In the genomic region with DNA sequence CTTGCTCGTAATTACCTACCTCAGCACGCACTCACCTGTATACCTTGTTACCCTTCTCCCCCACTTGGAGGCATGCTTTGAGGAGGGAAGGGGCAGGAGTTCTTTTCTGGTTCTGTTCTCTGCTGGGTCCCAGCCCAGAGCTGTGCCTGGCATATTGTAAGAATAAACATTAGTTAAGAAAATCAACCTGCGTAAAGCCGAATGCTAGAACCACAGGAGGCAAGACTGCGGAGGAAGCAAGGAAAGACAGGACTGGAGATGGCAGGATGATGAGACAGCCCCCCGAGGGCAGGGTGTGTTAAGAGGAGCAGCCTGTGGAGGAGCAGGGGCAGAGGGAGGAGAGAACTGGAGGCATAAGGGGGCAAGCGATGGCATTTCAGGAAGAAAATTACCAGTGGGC, we compare ENCODE assay signal across 26 cellular contexts. TPM values are rescaled to one million over a fixed set of nuclear protein-coding genes. Genes with fewer than 3 reads are reported as not detected.
A peak's percentile ranks its signal among the peaks of the same experiment; 100 is the strongest.
DNase-seq lines count a peak whose midpoint lies in the region; FAIRE-seq and TF ChIP-seq lines count a peak whose summit lies in the region.
"Had no signal": no experiment of that assay in that cellular context is flagged by ENCODE, and none has a peak within 500 bp of the region (broad histone marks: within the 10 kb centered on the region; RNA-seq: fewer than 3 reads in every experiment).

No MANE protein-coding gene starts in this region.

- no peak overlapping the region for H2BK5ac ChIP-seq in H1 (ENCODE audit: low read depth, low read length)

- no peak overlapping the region for H4K91ac ChIP-seq in H1 (replicated peaks; ENCODE audit: insufficient read length, low read length)

- no peak overlapping the region for H4K8ac ChIP-seq in H1 (ENCODE audit: extremely low read depth, insufficient read depth, low read length)

- TF ChIP-seq CTCF in H1 (IDR thresholded peaks at IDR 0.05; ENCODE audit: control extremely low read depth in 1 of 3, insufficient read depth in 1 of 3, low read depth in 1 of 3, low read length in 3 of 3), result no peak
- TF ChIP-seq CTCF in Peyer's patch (IDR thresholded peaks at IDR 0.05), result no peak

- peaks cover 2% of the 10 kb centered on the region for H3K4me1 Mint-ChIP-seq in activated T-helper 2 cell treated with anti-CD3 and anti-CD28 coated beads, Interferon-gamma antibody, Interleukin-2, Interleukin-4, amounts not matched to agents 10 μg/mL and 5 μg/mL and 100 μg/mL, durations not matched to agents 14 hours and 24 hours and 36 hours (ENCODE audit: low read depth)

- H3K9me3 ChIP-seq in HUES48 (ENCODE audit: control insufficient read depth, insufficient read depth, low read length) (peaks cover 10% of the 10 kb centered on the region; the same call in 1 of the 2 replicates), H1 (ENCODE audit: insufficient read depth in 2 of 2, low read depth in 1 of 2, low read length in 1 of 2) (peaks cover 8 to 18% of the 10 kb centered on the region in 2 experiments; a peak in 3 of 4 replicates), iPS-20b (ENCODE audit: insufficient read depth, low read depth, low read length) (peaks cover 12% of the 10 kb centered on the region), Peyer's patch (no peaks in the 10 kb centered on the region)
- H3K9me3 ChIP-seq: HAP-1, SJCRH30 had no signal

- DNase-seq in H1 (ENCODE audit: low read depth in 1 of 2, low spot score in 2 of 2) (no peak), NCI-H524 treated with DMSO at 0.1 percent for 48 hours (lab: John Stamatoyannopoulos, UW) (no peak), amniotic stem cell (lab: John Stamatoyannopoulos, UW) (no peak), Peyer's patch (no peak)
- no peak for DNase-seq in activated T-helper 2 cell treated with anti-CD3 and anti-CD28 coated beads, Interferon-gamma antibody, Interleukin-2, Interleukin-4, amounts not matched to agents 10 μg/mL and 5 μg/mL and 100 μg/mL, durations not matched to agents 14 hours and 24 hours and 36 hours (ENCODE audit: low spot score)
- DNase-seq: ACHN; CD4-positive, alpha-beta T cell; DND-41; KG1; NCI-H1092 treated with DMSO at 0.1 percent for 48 hours; NCI-H146; NCI-H2029; NCI-H226; NCI-H510A treated with DMSO at 0.1 percent for 48 hours; NCI-H774; NK-92 treated with Interleukin-12 subunit alpha and Interleukin-12 subunit beta, amount 100 ng/mL, for 24 hours; SJCRH30 had no signal

- H2BK20ac ChIP-seq in H1 (ENCODE audit: low read length), result no peak overlapping the region

- H3K23me2 ChIP-seq in H1 (ENCODE audit: low read depth, low read length), result no peaks in the 10 kb centered on the region

- H3K4me1 ChIP-seq in HUES48 (ENCODE audit: control insufficient read depth, insufficient read depth, low read length), result peaks cover 39% of the 10 kb centered on the region
- H3K4me1 ChIP-seq in H1 (replicated peaks in 1 of 4; ENCODE audit: control insufficient read depth in 3 of 4, insufficient read depth in 4 of 4, low read length in 3 of 4), result peaks cover 22 to 36% (median 25%) of the 10 kb centered on the region in 4 experiments
- H3K4me1 ChIP-seq in iPS-20b (ENCODE audit: insufficient read depth, low read length), result peaks cover 30% of the 10 kb centered on the region; the same call in 1 of the 2 replicates
- no peaks in the 10 kb centered on the region for H3K4me1 ChIP-seq in Peyer's patch
- H3K4me1 ChIP-seq: BLaER1, HAP-1, SJCRH30 had no signal

- H3K4me3 Mint-ChIP-seq in activated T-helper 2 cell treated with anti-CD3 and anti-CD28 coated beads, Interferon-gamma antibody, Interleukin-2, Interleukin-4, amounts not matched to agents 10 μg/mL and 5 μg/mL and 100 μg/mL, durations not matched to agents 14 hours and 24 hours and 36 hours (ENCODE audit: low read depth), result no peak overlapping the region
- H3K4me3 Mint-ChIP-seq: CD4-positive, alpha-beta T cell had no signal

- H2AK5ac ChIP-seq in H1 (ENCODE audit: low read depth, low read length), result no peak overlapping the region

- TF ChIP-seq EP300 in H1 (IDR thresholded peaks at IDR 0.05; ENCODE audit: borderline replicate concordance in 1 of 2, low read depth in 2 of 2, low read length in 2 of 2), result no peak

- WGBS in H1 (ENCODE audit: extremely low coverage in 1 of 2, insufficient coverage in 1 of 2, insufficient read length in 1 of 2, insufficient replicate concordance in 2 of 2, low coverage in 1 of 2, low lambda C conversion rate in 2 of 2, missing lambda C conversion rate in 1 of 2), 2 experiments, result 10% methylated on average over 7 of the region's 7 CpGs; no CpG with 5 or more reads in 1 of the 2 experiments

- no peaks in the 10 kb centered on the region for H3K36me3 Mint-ChIP-seq in activated T-helper 2 cell treated with anti-CD3 and anti-CD28 coated beads, Interferon-gamma antibody, Interleukin-2, Interleukin-4, amounts not matched to agents 10 μg/mL and 5 μg/mL and 100 μg/mL, durations not matched to agents 14 hours and 24 hours and 36 hours (ENCODE audit: low read depth)

- no peaks in the 10 kb centered on the region for H3K79me1 ChIP-seq in H1 (ENCODE audit: low read depth, low read length)

- H3K36me3 ChIP-seq in HUES48 (ENCODE audit: control insufficient read depth, insufficient read depth, low read length), result no peaks in the 10 kb centered on the region
- H3K36me3 ChIP-seq in H1 (ENCODE audit: control insufficient read depth in 2 of 4, insufficient read depth in 4 of 4, low read length in 3 of 4), result peaks cover 0 to 7% (median 0%) of the 10 kb centered on the region in 4 experiments; a peak in 1 of 8 replicates
- H3K36me3 ChIP-seq in iPS-20b (ENCODE audit: insufficient read depth, low read depth, low read length), result no peaks in the 10 kb centered on the region
- no peaks in the 10 kb centered on the region for H3K36me3 ChIP-seq in Peyer's patch
- H3K36me3 ChIP-seq: BLaER1, HAP-1, SJCRH30 had no signal

- H3K9me3 Mint-ChIP-seq in activated T-helper 2 cell treated with anti-CD3 and anti-CD28 coated beads, Interferon-gamma antibody, Interleukin-2, Interleukin-4, amounts not matched to agents 10 μg/mL and 5 μg/mL and 100 μg/mL, durations not matched to agents 14 hours and 24 hours and 36 hours, result no peaks in the 10 kb centered on the region

- no peak overlapping the region for H3K27ac Mint-ChIP-seq in activated T-helper 2 cell treated with anti-CD3 and anti-CD28 coated beads, Interferon-gamma antibody, Interleukin-2, Interleukin-4, amounts not matched to agents 10 μg/mL and 5 μg/mL and 100 μg/mL, durations not matched to agents 14 hours and 24 hours and 36 hours
- H3K27ac Mint-ChIP-seq: CD4-positive, alpha-beta T cell had no signal

- H3K27ac ChIP-seq in HUES48 (ENCODE audit: low read depth, low read length) (no peak overlapping the region), H1 (ENCODE audit: low read depth, low read length) (no peak overlapping the region), iPS-20b (ENCODE audit: low read length) (no peak overlapping the region), Peyer's patch (no peak overlapping the region)
- H3K27ac ChIP-seq: BLaER1, HL-60, SJCRH30 had no signal

- H3K27me3 ChIP-seq in HUES48 (ENCODE audit: control insufficient read depth, insufficient read depth, low read length) (peaks cover 74% of the 10 kb centered on the region), H1 (replicated peaks in 1 of 4; ENCODE audit: control insufficient read depth in 3 of 4, extremely low read depth in 1 of 4, insufficient read depth in 3 of 4, low read length in 3 of 4) (peaks cover 51 to 61% (median 59%) of the 10 kb centered on the region in 4 experiments), iPS-20b (ENCODE audit: insufficient read depth, low read length) (peaks cover 79% of the 10 kb centered on the region), Peyer's patch (no peaks in the 10 kb centered on the region)
- H3K27me3 ChIP-seq: SJCRH30 had no signal

- peak overlapping the region; percentile 67 to 73 for H3K4me2 ChIP-seq in H1 (ENCODE audit: insufficient read depth in 1 of 2, low read depth in 2 of 2, low read length in 2 of 2)
- H3K4me2 ChIP-seq: BLaER1 had no signal

- FAIRE-seq in H1 (lab: Jason Lieb, UNC), result peak; percentile 7
- FAIRE-seq: GM12891 had no signal

- no peaks in the 10 kb centered on the region for H3K79me2 ChIP-seq in H1 (ENCODE audit: control insufficient read depth in 1 of 2, insufficient read depth in 2 of 2, low read length in 2 of 2)

- POLR2A ChIA-PET in H1 (lab: Charles Lee; ENCODE audit: partially characterized antibody), result interaction anchor here (0.6 to 1.3 kb wide), 2 partner anchors 19 to 764 kb away, joined by 3 read pairs; no protein-coding TSS in a partner anchor

- H2BK12ac ChIP-seq in H1 (ENCODE audit: low read depth, low read length), result peak overlapping the region; percentile 91

- intact Hi-C loops in activated T-helper 2 cell treated with anti-CD3 and anti-CD28 coated beads, Interferon-gamma antibody, Interleukin-2, Interleukin-4, amounts not matched to agents 10 μg/mL and 5 μg/mL and 100 μg/mL, durations not matched to agents 14 hours and 24 hours and 36 hours (cut with micrococcal nuclease), result no loop called here

- no peak overlapping the region for H3K23ac ChIP-seq in H1 (ENCODE audit: insufficient read length)

- no peak overlapping the region; the same call in 1 of the 2 replicates for H2BK15ac ChIP-seq in H1 (ENCODE audit: low read length)

- no peak overlapping the region for H2BK120ac ChIP-seq in H1 (replicated peaks; ENCODE audit: low read depth, low read length)

- H4K20me1 ChIP-seq in H1 (replicated peaks in 1 of 2; ENCODE audit: control insufficient read depth in 1 of 2, insufficient read depth in 2 of 2, low read length in 2 of 2), result peaks cover 5 to 10% of the 10 kb centered on the region in 2 experiments
- H4K20me1 ChIP-seq: BLaER1 had no signal

- no peak overlapping the region for H3K9ac ChIP-seq in HUES48 (ENCODE audit: low read depth, low read length)
- no peak overlapping the region for H3K9ac ChIP-seq in H1 (replicated peaks in 1 of 4; ENCODE audit: extremely low read depth in 1 of 4, low read depth in 3 of 4, low read length in 3 of 4)
- no peak overlapping the region for H3K9ac ChIP-seq in iPS-20b (ENCODE audit: low read depth, low read length)
- H3K9ac ChIP-seq: BLaER1 had no signal

- no peak overlapping the region for H3K4ac ChIP-seq in H1 (replicated peaks; ENCODE audit: insufficient read length, low read depth, low read length)

- no peak overlapping the region for H4K5ac ChIP-seq in H1 (ENCODE audit: insufficient read length, low read depth, low read length)

- TF ChIP-seq RAD21 in H1 (IDR thresholded peaks at IDR 0.05 in 1 of 2, conservative IDR thresholded peaks at IDR 0.05 in 1 of 2; ENCODE audit: low read depth in 2 of 2, low read length in 2 of 2), result no peak

- H3K14ac ChIP-seq in H1 (ENCODE audit: insufficient read length), result no peak overlapping the region

- H3K27me3 Mint-ChIP-seq in activated T-helper 2 cell treated with anti-CD3 and anti-CD28 coated beads, Interferon-gamma antibody, Interleukin-2, Interleukin-4, amounts not matched to agents 10 μg/mL and 5 μg/mL and 100 μg/mL, durations not matched to agents 14 hours and 24 hours and 36 hours (ENCODE audit: low read depth), result peaks cover 63% of the 10 kb centered on the region

- no peak overlapping the region for H3K56ac ChIP-seq in H1 (replicated peaks; ENCODE audit: insufficient read length, low read depth, low read length)

- H3K4me3 ChIP-seq in HUES48 (ENCODE audit: low read depth, low read length) (peak overlapping the region; percentile 31), H1 (ENCODE audit: extremely low read depth in 1 of 4, insufficient read depth in 2 of 4, low read depth in 3 of 4, low read length in 4 of 4) (peak overlapping the region in 3 of 4 experiments; percentile 3 to 51 (median 11); a peak in 5 of 8 replicates), iPS-20b (ENCODE audit: low read length) (peak overlapping the region; percentile 55), Peyer's patch (no peak overlapping the region)
- H3K4me3 ChIP-seq: BLaER1, HAP-1, SJCRH30 had no signal

- CTCF ChIA-PET in H1 (lab: Charles Lee; ENCODE audit: partially characterized antibody), result interaction anchor here (0.8 to 1.6 kb wide), 5 partner anchors 10 to 80 kb away, joined by 3 to 5 read pairs (median 4); no protein-coding TSS in a partner anchor

- H3K18ac ChIP-seq in H1 (ENCODE audit: extremely low read depth, low read length), result peak overlapping the region; percentile 29; the same call in 1 of the 2 replicates

- no peak for TF ChIP-seq POLR2A in H1 (IDR thresholded peaks at IDR 0.05; ENCODE audit: control extremely low read depth in 1 of 2, low read depth in 2 of 2, low read length in 2 of 2)
- TF ChIP-seq POLR2A in Peyer's patch (IDR thresholded peaks at IDR 0.05), result no peak

- H2AFZ ChIP-seq in H1 (ENCODE audit: low read length), result no peak overlapping the region

RNA-seq across cellular contexts. Expression of a gene that starts 9.5 kb away (rescaled TPM):
- not detected in 2 replicates for total RNA-seq in H1 (2021; fragmentation: NEBNext Ultra II Directional; extraction: Animal tissue kit (Norgen Biotek cat#: 25700))
- polyA plus RNA-seq in H1 (2011; rRNA removed), result not detected in 2 replicates
- polyA plus RNA-seq in H1 (2011; cell fraction: cytosol; rRNA removed), result not detected
- 0.16 TPM for polyA plus RNA-seq in H1 (2011; cell fraction: nucleus; rRNA removed)
- polyA plus RNA-seq in H1 (2012, experiment 1 of 2), result not detected in 4 replicates
- not detected for polyA plus RNA-seq in H1 (2012, experiment 2 of 2)
- polyA plus RNA-seq in H1 (2013, experiment 1 of 2), result not detected
- polyA plus RNA-seq in H1 (2013, experiment 2 of 2), result not detected
- not detected in 2 replicates for polyA minus RNA-seq in H1 (2011; rRNA and poly(A)+ RNA removed)
- not detected for polyA minus RNA-seq in H1 (2011; cell fraction: cytosol; rRNA and poly(A)+ RNA removed)
- polyA minus RNA-seq in H1 (2011; cell fraction: nucleus; rRNA and poly(A)+ RNA removed), result not detected
- total RNA-seq in activated T-helper 2 cell treated with anti-CD3 and anti-CD28 coated beads, Interferon-gamma antibody, Interleukin-2, Interleukin-4, amounts not matched to agents 10 μg/mL and 5 μg/mL and 100 μg/mL, durations not matched to agents 14 hours and 24 hours and 36 hours, result 0.16 TPM in 1 of 2 replicates, not detected in the other
- total RNA-seq in Peyer's patch, result not detected
- total RNA-seq: Caco-2; CD4-positive, alpha-beta T cell; G401; HT-29; SJCRH30 had no signal

Comparison
In these comparisons a context has a peak if more than half of its experiments do, and no peak if none do; other contexts are left out.
1. H3K4me3 ChIP-seq: peak in HUES48 (single experiment), H1 (3 of 4) and iPS-20b (single experiment); none in Peyer's patch (0 of 4).